In the genomic region with DNA sequence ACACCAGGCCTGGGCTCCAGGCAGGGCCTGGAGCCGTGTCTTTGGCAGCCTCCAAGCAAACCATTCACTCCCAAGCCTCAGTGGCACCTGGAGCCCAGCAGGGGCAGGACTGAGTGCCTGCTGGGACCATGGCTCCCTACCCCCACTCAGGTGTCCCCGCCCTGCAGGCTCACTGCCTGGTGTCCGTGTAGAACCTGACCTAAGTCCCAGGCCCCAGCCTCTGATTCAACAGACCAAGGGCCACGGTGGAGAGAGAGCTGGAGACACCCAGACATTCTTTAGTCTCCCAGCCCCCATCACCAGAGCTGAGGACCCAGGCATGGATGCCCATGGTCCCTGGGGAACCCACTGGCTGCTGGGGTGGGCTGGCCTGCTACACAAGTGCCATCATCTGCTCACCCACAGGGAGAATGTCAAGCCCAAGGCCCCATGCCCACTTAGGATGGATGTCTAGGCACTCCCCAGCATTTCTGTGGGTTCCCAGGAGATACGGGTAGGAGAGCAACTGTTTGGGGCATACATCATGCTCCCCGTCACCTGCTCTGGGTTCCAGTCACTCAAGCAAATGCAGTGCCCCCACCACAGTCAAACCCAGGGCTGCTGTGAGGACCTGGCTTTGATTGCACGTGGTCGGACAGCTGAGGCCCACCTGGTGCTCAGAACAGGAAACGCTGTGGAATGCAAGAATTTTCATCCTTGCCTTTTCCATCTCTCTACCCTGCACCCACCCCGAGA, we compare ENCODE assay signal across 12 cellular contexts. TPM values are rescaled to one million over a fixed set of nuclear protein-coding genes. Genes with fewer than 3 reads are reported as not detected.
DNase-seq lines count a peak whose midpoint lies in the region; ATAC-seq, FAIRE-seq and TF ChIP-seq lines count a peak whose summit lies in the region.
"Had no signal": no experiment of that assay in that cellular context is flagged by ENCODE, and none has a peak within 500 bp of the region (broad histone marks: within the 10 kb centered on the region; RNA-seq: fewer than 3 reads in every experiment).

No MANE protein-coding gene starts in this region.

- H4K5ac ChIP-seq in H1 (ENCODE audit: insufficient read length, low read depth, low read length) = peak overlapping the region; percentile 3

- no peak for TF ChIP-seq POLR2A in H1 (IDR thresholded peaks at IDR 0.05; ENCODE audit: control extremely low read depth in 1 of 2, low read depth in 2 of 2, low read length in 2 of 2)

- H3K79me1 ChIP-seq in H1 (ENCODE audit: low read depth, low read length) = no peaks in the 10 kb centered on the region

- no peak overlapping the region for H3K56ac ChIP-seq in H1 (replicated peaks; ENCODE audit: insufficient read length, low read depth, low read length)

- 77% methylated on average over 10 of the region's 10 CpGs; no CpG with 5 or more reads in 1 of the 2 experiments for WGBS in H1 (ENCODE audit: extremely low coverage in 1 of 2, insufficient coverage in 1 of 2, insufficient read length in 1 of 2, insufficient replicate concordance in 2 of 2, low coverage in 1 of 2, low lambda C conversion rate in 2 of 2, missing lambda C conversion rate in 1 of 2), 2 experiments

- H2BK20ac ChIP-seq in H1 (ENCODE audit: low read length) = peak overlapping the region; percentile 80; the same call in 1 of the 2 replicates

- H2AK5ac ChIP-seq in H1 (ENCODE audit: low read depth, low read length) = peak overlapping the region; percentile 92; the same call in 1 of the 2 replicates

- peak overlapping the region; percentile 36; the same call in 1 of the 2 replicates for H2BK5ac ChIP-seq in H1 (ENCODE audit: low read depth, low read length)

- POLR2A ChIA-PET in H1 (lab: Charles Lee; ENCODE audit: partially characterized antibody) = interaction anchor here (0.6 to 0.8 kb wide), 2 partner anchors 117 to 613 kb away, joined by 3 read pairs; no protein-coding TSS in a partner anchor

- peak overlapping the region; percentile 14; the same call in 1 of the 2 replicates for H4K8ac ChIP-seq in H1 (ENCODE audit: extremely low read depth, insufficient read depth, low read length)

- peak overlapping the region; percentile 55 for H3K27ac Mint-ChIP-seq in stimulated activated effector memory CD8-positive, alpha-beta T cell treated with anti-CD3 and anti-CD28 coated beads, Interleukin-12 subunit alpha, Interleukin-12 subunit beta, amount 100 ng/mL, for 72 hours

- 0 out of 4 replicates have a peak overlapping the region, but pooled peaks of 1 of the 2 experiments have one; percentile 28 for H3K4me2 ChIP-seq in H1 (ENCODE audit: insufficient read depth in 1 of 2, low read depth in 2 of 2, low read length in 2 of 2)

- no peak overlapping the region for H3K14ac ChIP-seq in H1 (ENCODE audit: insufficient read length)

- H3K4me3 Mint-ChIP-seq in stimulated activated effector memory CD8-positive, alpha-beta T cell treated with anti-CD3 and anti-CD28 coated beads, Interleukin-12 subunit alpha, Interleukin-12 subunit beta, amount 100 ng/mL, for 72 hours = no peak overlapping the region

- peaks cover 11% of the 10 kb centered on the region for H3K4me1 Mint-ChIP-seq in stimulated activated effector memory CD8-positive, alpha-beta T cell treated with anti-CD3 and anti-CD28 coated beads, Interleukin-12 subunit alpha, Interleukin-12 subunit beta, amount 100 ng/mL, for 72 hours

- H3K9me3 ChIP-seq in NT2/D1 (ENCODE audit: insufficient read depth, low read length) = peaks cover 8% of the 10 kb centered on the region
- H3K9me3 ChIP-seq in H1 (ENCODE audit: insufficient read depth in 2 of 2, low read depth in 1 of 2, low read length in 1 of 2) = no peaks in the 10 kb centered on the region; a peak in 1 of 4 replicates

- no peaks in the 10 kb centered on the region for H3K27me3 ChIP-seq in NT2/D1 (ENCODE audit: insufficient read depth, insufficient read length)
- no peaks in the 10 kb centered on the region for H3K27me3 ChIP-seq in H1 (replicated peaks in 1 of 4; ENCODE audit: control insufficient read depth in 3 of 4, extremely low read depth in 1 of 4, insufficient read depth in 3 of 4, low read length in 3 of 4)
- H3K27me3 ChIP-seq: gastroesophageal sphincter had no signal

- H3K4ac ChIP-seq in H1 (replicated peaks; ENCODE audit: insufficient read length, low read depth, low read length) = peak overlapping the region; percentile 4

- TF ChIP-seq CTCF in GM13976 (IDR thresholded peaks at IDR 0.05; ENCODE audit: borderline replicate concordance, control extremely low read depth, extremely low read depth, insufficient read depth, missing control alignments) (no peak), H1 (IDR thresholded peaks at IDR 0.05; ENCODE audit: control extremely low read depth in 1 of 3, insufficient read depth in 1 of 3, low read depth in 1 of 3, low read length in 3 of 3) (peak in 1 of 3 experiments; percentile 21; a peak in 1 of 4 replicates)

- DNase-seq in GM13976 (ENCODE audit: low spot score) (peak; percentile 37), NT2/D1 (ENCODE audit: low read depth, low spot score) (no peak), H1 (ENCODE audit: low read depth in 1 of 2, low spot score in 2 of 2) (no peak)
- no peak for DNase-seq in stimulated activated effector memory CD8-positive, alpha-beta T cell treated with anti-CD3 and anti-CD28 coated beads, Interleukin-12 subunit alpha, Interleukin-12 subunit beta, amount 100 ng/mL, for 72 hours (ENCODE audit: low spot score in 2 of 2)
- no peak for DNase-seq in activated CD4-positive, alpha-beta T cell treated with anti-CD3 and anti-CD28 coated beads for 1 hour
- DNase-seq: midbrain, NCI-H2107, SHP77 treated with DMSO at 0.1 percent for 48 hours had no signal

- no peak overlapping the region for H3K27ac ChIP-seq in H1 (ENCODE audit: low read depth, low read length)
- H3K27ac ChIP-seq: HL-60 had no signal

- peaks cover 33% of the 10 kb centered on the region for H3K4me1 ChIP-seq in NT2/D1 (ENCODE audit: insufficient read depth, insufficient read length)
- H3K4me1 ChIP-seq in H1 (replicated peaks in 1 of 4; ENCODE audit: control insufficient read depth in 3 of 4, insufficient read depth in 4 of 4, low read length in 3 of 4) = peaks cover 6 to 18% (median 16%) of the 10 kb centered on the region in 4 experiments

- H3K18ac ChIP-seq in H1 (ENCODE audit: extremely low read depth, low read length) = peak overlapping the region; percentile 89; the same call in 1 of the 2 replicates

- peak overlapping the region; percentile 59 for H2BK120ac ChIP-seq in H1 (replicated peaks; ENCODE audit: low read depth, low read length)

- H2BK12ac ChIP-seq in H1 (ENCODE audit: low read depth, low read length) = peak overlapping the region; percentile 4; the same call in 1 of the 2 replicates

- peak overlapping the region; percentile 92 for H2BK15ac ChIP-seq in H1 (ENCODE audit: low read length)

- no peak for TF ChIP-seq RAD21 in H1 (IDR thresholded peaks at IDR 0.05 in 1 of 2, conservative IDR thresholded peaks at IDR 0.05 in 1 of 2; ENCODE audit: low read depth in 2 of 2, low read length in 2 of 2)

- no peaks in the 10 kb centered on the region for H3K23me2 ChIP-seq in H1 (ENCODE audit: low read depth, low read length)

- CTCF ChIA-PET in H1 (lab: Charles Lee; ENCODE audit: partially characterized antibody) = interaction anchor here (1.2 to 2.0 kb wide), 5 partner anchors 9 to 325 kb away, joined by 3 to 9 read pairs (median 4); no protein-coding TSS in a partner anchor

- H4K91ac ChIP-seq in H1 (replicated peaks; ENCODE audit: insufficient read length, low read length) = peak overlapping the region; percentile 28

- no peaks in the 10 kb centered on the region for H3K9me3 Mint-ChIP-seq in stimulated activated effector memory CD8-positive, alpha-beta T cell treated with anti-CD3 and anti-CD28 coated beads, Interleukin-12 subunit alpha, Interleukin-12 subunit beta, amount 100 ng/mL, for 72 hours

- no peak for TF ChIP-seq EP300 in H1 (IDR thresholded peaks at IDR 0.05; ENCODE audit: borderline replicate concordance in 1 of 2, low read depth in 2 of 2, low read length in 2 of 2)

- H3K36me3 ChIP-seq in NT2/D1 (ENCODE audit: insufficient read depth, insufficient read length, low read length) (no peaks in the 10 kb centered on the region), H1 (ENCODE audit: control insufficient read depth in 2 of 4, insufficient read depth in 4 of 4, low read length in 3 of 4) (no peaks in the 10 kb centered on the region; a peak in 2 of 8 replicates)

- no peak for FAIRE-seq in H1 (lab: Jason Lieb, UNC)

- no peak overlapping the region for H2AFZ ChIP-seq in H1 (ENCODE audit: low read length)

- in situ Hi-C loops in GM13976 (cut with MboI; ENCODE audit: low sequenced_read_pairs, unreplicated experiment) = no loop called here

- H3K23ac ChIP-seq in H1 (ENCODE audit: insufficient read length) = no peak overlapping the region

- peak overlapping the region; percentile 6 for H3K4me3 ChIP-seq in NT2/D1 (ENCODE audit: insufficient read length, low read depth)
- no peak overlapping the region; a peak in 1 of 8 replicates for H3K4me3 ChIP-seq in H1 (ENCODE audit: extremely low read depth in 1 of 4, insufficient read depth in 2 of 4, low read depth in 3 of 4, low read length in 4 of 4)
- H3K4me3 ChIP-seq: gastroesophageal sphincter had no signal

- H3K36me3 Mint-ChIP-seq in stimulated activated effector memory CD8-positive, alpha-beta T cell treated with anti-CD3 and anti-CD28 coated beads, Interleukin-12 subunit alpha, Interleukin-12 subunit beta, amount 100 ng/mL, for 72 hours = peaks cover 50% of the 10 kb centered on the region

- no peaks in the 10 kb centered on the region for H4K20me1 ChIP-seq in H1 (replicated peaks in 1 of 2; ENCODE audit: control insufficient read depth in 1 of 2, insufficient read depth in 2 of 2, low read length in 2 of 2)

- H3K79me2 ChIP-seq in H1 (ENCODE audit: control insufficient read depth in 1 of 2, insufficient read depth in 2 of 2, low read length in 2 of 2) = no peaks in the 10 kb centered on the region

- H3K9ac ChIP-seq in NT2/D1 (ENCODE audit: insufficient read length, low read depth) = peak overlapping the region; percentile 66
- no peak overlapping the region for H3K9ac ChIP-seq in H1 (replicated peaks in 1 of 4; ENCODE audit: extremely low read depth in 1 of 4, low read depth in 3 of 4, low read length in 3 of 4)

- ATAC-seq in stimulated activated effector memory CD8-positive, alpha-beta T cell treated with anti-CD3 and anti-CD28 coated beads, Interleukin-12 subunit alpha, Interleukin-12 subunit beta, amount 100 ng/mL, for 72 hours = peak; percentile 25
- no peak for ATAC-seq in HG02852 (IDR thresholded peaks at IDR 0.05; ENCODE audit: unreplicated experiment)
- no peak for ATAC-seq in GM19351 (IDR thresholded peaks at IDR 0.05; ENCODE audit: unreplicated experiment)
- ATAC-seq: gastroesophageal sphincter had no signal

RNA-seq across cellular contexts. Expression of a gene that starts 42.9 kb away (rescaled TPM):
- total RNA-seq in H1 (2021; fragmentation: NEBNext Ultra II Directional; extraction: Animal tissue kit (Norgen Biotek cat#: 25700)) = 28.5 and 31.0 TPM in 2 replicates
- 18.3 and 19.8 TPM in 2 replicates for polyA plus RNA-seq in H1 (2011; rRNA removed)
- 28.9 TPM for polyA plus RNA-seq in H1 (2011; cell fraction: cytosol; rRNA removed)
- 56.7 TPM for polyA plus RNA-seq in H1 (2011; cell fraction: nucleus; rRNA removed)
- 18.7 to 22.8 TPM (median 22.5 TPM) in 4 replicates for polyA plus RNA-seq in H1 (2012, experiment 1 of 2)
- polyA plus RNA-seq in H1 (2012, experiment 2 of 2) = 6.5 TPM
- 16.0 TPM for polyA plus RNA-seq in H1 (2013, experiment 1 of 2)
- 15.4 TPM for polyA plus RNA-seq in H1 (2013, experiment 2 of 2)
- polyA minus RNA-seq in H1 (2011; rRNA and poly(A)+ RNA removed) = 27.3 and 34.8 TPM in 2 replicates
- polyA minus RNA-seq in H1 (2011; cell fraction: cytosol; rRNA and poly(A)+ RNA removed) = 22.7 TPM
- 75.0 TPM for polyA minus RNA-seq in H1 (2011; cell fraction: nucleus; rRNA and poly(A)+ RNA removed)
